Comparison of ENCODE assay signal across 14 cellular contexts in the genomic region with DNA sequence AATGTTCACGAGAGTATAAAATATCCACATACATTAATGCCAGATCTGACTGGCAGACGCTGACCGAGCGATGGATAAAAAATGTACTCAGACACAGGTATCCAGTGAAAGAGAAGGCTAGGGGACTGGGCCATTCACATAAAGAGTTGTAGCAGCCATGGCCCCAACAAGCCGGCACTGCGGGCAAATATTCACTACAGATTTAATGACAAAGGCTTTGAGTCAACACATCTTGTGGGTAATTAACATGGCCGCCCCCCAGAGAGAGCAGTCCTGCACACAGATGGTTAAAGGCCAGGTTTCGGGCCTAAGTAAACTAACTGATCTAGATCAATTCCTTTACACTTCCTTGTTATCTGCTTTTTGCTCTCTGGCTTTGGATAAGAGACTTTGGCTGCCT. TPM values are rescaled to one million over a fixed set of nuclear protein-coding genes. Genes with fewer than 3 reads are reported as not detected.
"Had no signal": no experiment of that assay in that cellular context is flagged by ENCODE, and none has a peak within 500 bp of the region (broad histone marks: within the 10 kb centered on the region; RNA-seq: fewer than 3 reads in every experiment).

No MANE protein-coding gene starts in this region.

RNA-seq across cellular contexts. Expression of a gene that starts 36.3 kb away (rescaled TPM):
- total RNA-seq: activated B cell treated with CpG ODN at 0.5 μM for 24 hours; activated CD4-positive, alpha-beta memory T cell treated with anti-CD3 and anti-CD28 coated beads for 36 hours; activated CD4-positive, alpha-beta memory T cell treated with anti-CD3 and anti-CD28 coated beads, Interleukin-2, amount 10 ng/mL, durations not matched to agents 7 days and 5 days; activated CD4-positive, alpha-beta T cell treated with anti-CD3 and anti-CD28 coated beads for 36 hours; activated CD4-positive, alpha-beta T cell treated with anti-CD3 and anti-CD28 coated beads, Interleukin-2, amount 10 ng/mL, durations not matched to agents 24 days and 14 days; activated CD4-positive, alpha-beta T cell treated with anti-CD3 and anti-CD28 coated beads, Interleukin-2, amount 10 ng/mL, durations not matched to agents 7 days and 5 days; activated CD8-positive, alpha-beta memory T cell treated with anti-CD3 and anti-CD28 coated beads for 36 hours; activated CD8-positive, alpha-beta memory T cell treated with anti-CD3 and anti-CD28 coated beads, Interleukin-2, amount 10 ng/mL, durations not matched to agents 7 days and 5 days; activated CD8-positive, alpha-beta T cell treated with anti-CD3 and anti-CD28 coated beads for 36 hours; activated CD8-positive, alpha-beta T cell treated with anti-CD3 and anti-CD28 coated beads, Interleukin-2, amount 10 ng/mL, durations not matched to agents 7 days and 5 days; T-cell; T-helper 1 cell treated with Interleukin-12 subunit alpha and Interleukin-12 subunit beta and Interleukin-4 antibody, amounts not matched to agents 30 ng/mL and 1 ng/mL, for 36 hours; T-helper 17 cell; T-helper 2 cell treated with Interferon-gamma antibody and Interleukin-4, amounts not matched to agents 100 ng/mL and 5 ng/mL, for 36 hours had no signal
